ENCODE assay signal across 8 cellular contexts in the genomic region with DNA sequence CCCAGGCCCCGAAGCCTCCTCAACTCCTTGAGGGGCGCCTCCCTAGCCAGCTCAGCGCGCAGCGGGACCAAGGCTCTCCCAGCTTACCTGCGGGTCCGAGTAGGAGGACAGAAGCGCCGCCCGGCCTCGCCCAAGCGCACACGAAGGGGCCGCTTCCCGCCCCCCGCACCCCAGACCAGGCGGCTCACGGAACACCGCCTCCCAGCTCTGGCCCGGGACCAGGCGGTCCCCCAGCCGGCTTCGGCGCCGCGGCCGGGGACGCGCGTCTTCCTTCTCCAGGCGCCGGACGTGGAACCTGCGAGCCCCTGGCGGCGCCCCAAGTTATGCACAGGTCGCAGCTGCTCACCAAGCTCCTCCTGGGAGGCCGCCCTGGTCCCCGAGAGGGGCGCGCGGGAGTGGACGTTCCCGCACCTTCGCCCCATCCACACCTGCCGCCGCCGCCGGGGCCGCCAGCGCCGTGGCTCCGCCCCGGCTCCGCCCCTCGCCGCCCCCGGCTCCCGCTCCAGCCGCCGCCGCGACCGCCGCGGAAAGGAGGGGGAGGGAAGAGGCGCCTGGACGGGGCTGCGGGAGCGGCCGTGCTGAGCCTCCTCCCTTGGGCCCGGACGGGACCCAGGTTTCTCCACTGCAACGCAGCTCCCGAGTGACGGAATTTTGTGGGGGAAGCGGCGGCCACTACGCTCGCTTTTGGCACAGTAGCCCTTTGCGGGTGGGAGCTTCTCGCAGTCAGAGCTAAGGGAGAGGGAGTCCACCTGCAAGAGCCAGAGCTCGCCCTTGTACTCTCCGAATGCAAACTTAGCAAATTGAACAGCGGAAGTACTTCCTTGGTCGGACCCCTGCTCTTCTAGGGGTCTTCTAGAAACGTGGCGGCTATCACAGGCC.
DNase-seq lines count a peak whose midpoint lies in the region; ATAC-seq, FAIRE-seq and TF ChIP-seq lines count a peak whose summit lies in the region.

No MANE protein-coding gene starts in this region.

- H3K4me3 ChIP-seq in AG04449 (ENCODE audit: low read depth, low read length) = peak overlapping the region; percentile 76
- H3K4me3 ChIP-seq in effector memory CD4-positive, alpha-beta T cell (ENCODE audit: insufficient read depth, low read depth, low read length, poor library complexity, severe bottlenecking) = peak overlapping the region; percentile 75

- no peak for TF ChIP-seq CTCF in AG04449 (IDR thresholded peaks at IDR 0.05; ENCODE audit: insufficient read depth, low read length, missing control alignments)

- ATAC-seq in GM19351 (IDR thresholded peaks at IDR 0.05; ENCODE audit: unreplicated experiment) (peak; percentile 77), GM21447 (IDR thresholded peaks at IDR 0.05; ENCODE audit: unreplicated experiment) (no peak)

- CTCF ChIA-PET in AG04449 (lab: Yijun Ruan, JAX) = interaction anchor here (0.6 to 1.8 kb wide), 8 partner anchors 8 to 231 kb away, joined by 3 to 12 read pairs (median 4); no protein-coding TSS in a partner anchor

- H3K4me1 ChIP-seq in effector memory CD4-positive, alpha-beta T cell (ENCODE audit: control insufficient read depth, insufficient read depth, low read length, poor library complexity, severe bottlenecking) = peaks cover 4% of the 10 kb centered on the region

- no peak for FAIRE-seq in HTR-8/SVneo (lab: Jason Lieb, UNC)

- H3K27me3 ChIP-seq in effector memory CD4-positive, alpha-beta T cell (replicated peaks; ENCODE audit: control insufficient read depth, insufficient read depth, low read length, poor library complexity, severe bottlenecking) = peaks cover 16% of the 10 kb centered on the region

- H3K27ac ChIP-seq in effector memory CD4-positive, alpha-beta T cell (ENCODE audit: insufficient read depth, low read length, poor library complexity, severe bottlenecking) = no peak overlapping the region

- no peaks in the 10 kb centered on the region for H3K36me3 ChIP-seq in effector memory CD4-positive, alpha-beta T cell (ENCODE audit: control insufficient read depth, insufficient read depth, low read length)

- no peak for DNase-seq in AG04449 (ENCODE audit: low read depth, low spot score)
- DNase-seq in HTR-8/SVneo (ENCODE audit: insufficient read length, low spot score) = peak; percentile 31
- peak; percentile 51 to 52 for DNase-seq in activated CD4-positive, alpha-beta T cell treated with anti-CD3 and anti-CD28 coated beads, Interleukin-2, amount 50 U/mL, for 48 hours
- DNase-seq in effector memory CD4-positive, alpha-beta T cell = peak; percentile 16 to 34 (median 32)
- peak; percentile 88 for DNase-seq in mesenteric fat pad (ENCODE audit: low spot score)
- peak; percentile 12 to 36 for DNase-seq in stimulated activated CD8-positive, alpha-beta memory T cell treated with anti-CD3 and anti-CD28 coated beads, Interleukin-7, amount 100 ng/mL, for 4 hours (ENCODE audit: low read depth in 2 of 2)

- H3K9me3 ChIP-seq in effector memory CD4-positive, alpha-beta T cell (ENCODE audit: control insufficient read depth, low read length) = no peaks in the 10 kb centered on the region

- POLR2A ChIA-PET in AG04449 (lab: Yijun Ruan, JAX) = interaction anchor here (0.7 to 1.8 kb wide), 9 partner anchors 12 to 244 kb away, joined by 3 to 8 read pairs (median 4); no protein-coding TSS in a partner anchor
